9 cellular contexts compared by ENCODE assay signal in the genomic region with DNA sequence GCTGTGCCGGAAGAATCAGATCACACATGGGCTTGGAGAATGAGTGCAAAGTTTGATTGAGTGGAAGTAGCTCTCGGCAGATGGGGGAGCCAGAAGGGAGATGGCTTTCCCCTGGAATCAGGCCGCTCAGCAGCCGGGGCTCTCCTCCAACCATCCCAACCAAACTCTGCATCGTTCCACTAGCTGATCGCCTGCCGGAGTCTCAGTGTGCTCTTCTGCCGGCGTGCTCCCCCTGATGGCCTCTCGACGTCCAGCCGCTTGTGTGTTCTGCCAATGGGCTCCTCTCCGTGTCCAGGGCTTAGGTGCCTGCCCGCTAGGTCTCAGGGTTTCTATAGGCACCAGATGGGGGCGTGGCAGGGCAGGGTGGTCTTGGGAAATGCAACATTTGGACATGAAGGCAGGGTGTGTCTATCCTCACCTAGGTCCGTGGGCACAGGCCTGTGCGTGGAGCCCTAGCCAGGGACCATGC. TPM values are rescaled to one million over a fixed set of nuclear protein-coding genes. Genes with fewer than 3 reads are reported as not detected.
A peak's percentile ranks its signal among the peaks of the same experiment; 100 is the strongest.
DNase-seq lines count a peak whose midpoint lies in the region; ATAC-seq and TF ChIP-seq lines count a peak whose summit lies in the region.
"Had no signal": no experiment of that assay in that cellular context is flagged by ENCODE, and none has a peak within 500 bp of the region (broad histone marks: within the 10 kb centered on the region; RNA-seq: fewer than 3 reads in every experiment).

No MANE protein-coding gene starts in this region.

- intact Hi-C loops in lower lobe of right lung (cut with DNase I): no loop called here

- H3K27me3 ChIP-seq in lower lobe of right lung (ENCODE audit: low read depth): peaks cover 52% of the 10 kb centered on the region

- peak; percentile 44 for TF ChIP-seq CTCF in NB4 (IDR thresholded peaks at IDR 0.05; ENCODE audit: low read depth, low read length)
- TF ChIP-seq CTCF in lower lobe of right lung (IDR thresholded peaks at IDR 0.05): peak; percentile 44

- DNase-seq in C1 segment of cervical spinal cord (lab: John Stamatoyannopoulos, UW) (peak in 8 of 14 donors; percentile 17 to 64 (median 30)), NB4 (ENCODE audit: low read depth) (peak; percentile 41), lower lobe of right lung (no peak), DMS79 treated with DMSO at 0.1 percent for 48 hours (lab: John Stamatoyannopoulos, UW) (no peak), cerebellar nuclear complex (lab: John Stamatoyannopoulos, UW) (no peak)
- DNase-seq: activated naive CD8-positive, alpha-beta T cell treated with anti-CD3 and anti-CD28 coated beads, Interleukin-2, amount 10 ng/mL, durations not matched to agents 7 days and 5 days had no signal

- H3K36me3 ChIP-seq in lower lobe of right lung: no peaks in the 10 kb centered on the region

- peak; percentile 35 to 40 for ATAC-seq in lower lobe of right lung
- no peak for ATAC-seq in HG02678 (IDR thresholded peaks at IDR 0.05; ENCODE audit: unreplicated experiment)
- ATAC-seq in GM21367 (IDR thresholded peaks at IDR 0.05; ENCODE audit: unreplicated experiment): no peak

- no peaks in the 10 kb centered on the region for H3K9me3 ChIP-seq in lower lobe of right lung

- peak overlapping the region; percentile 19 for H3K27ac ChIP-seq in cingulate gyrus (ENCODE audit: low read depth, low read length)
- no peak overlapping the region for H3K27ac ChIP-seq in lower lobe of right lung

- no peaks in the 10 kb centered on the region for H3K4me1 ChIP-seq in lower lobe of right lung

- no peak for TF ChIP-seq POLR2A in NB4 (IDR thresholded peaks at IDR 0.05; ENCODE audit: extremely low read depth, insufficient read length)

- H3K4me3 ChIP-seq in NB4 (ENCODE audit: low read depth, low read length): no peak overlapping the region
- no peak overlapping the region for H3K4me3 ChIP-seq in lower lobe of right lung

RNA-seq across cellular contexts. Expression of a gene that starts 4.9 kb away (rescaled TPM):
- total RNA-seq in lower lobe of right lung: 15.9 TPM
- total RNA-seq: activated naive CD8-positive, alpha-beta T cell treated with anti-CD3 and anti-CD28 coated beads, Interleukin-2, amount 10 ng/mL, durations not matched to agents 7 days and 5 days had no signal

RNA-seq across cellular contexts. Expression of a gene that starts 14.9 kb away (rescaled TPM):
- total RNA-seq in lower lobe of right lung: 33.4 TPM

RNA-seq across cellular contexts. Expression of a gene that starts 23.4 kb away (rescaled TPM):
- total RNA-seq in lower lobe of right lung: not detected
- total RNA-seq: activated naive CD8-positive, alpha-beta T cell treated with anti-CD3 and anti-CD28 coated beads, Interleukin-2, amount 10 ng/mL, durations not matched to agents 7 days and 5 days had no signal

RNA-seq across cellular contexts. Expression of a gene that starts 41.8 kb away (rescaled TPM):
- 66.2 TPM for total RNA-seq in lower lobe of right lung

Comparison
In these comparisons a context has a peak if more than half of its experiments do, and no peak if none do; other contexts are left out.
1. DNase-seq: peak in C1 segment of cervical spinal cord (8 of 14) and NB4 (single experiment); none in lower lobe of right lung (single experiment), DMS79 treated with DMSO at 0.1 percent for 48 hours (single experiment) and cerebellar nuclear complex (0 of 2).
2. ATAC-seq: peak in lower lobe of right lung (2 of 2); none in HG02678 (single experiment) and GM21367 (single experiment).